8 cellular contexts compared by ENCODE assay signal in genomic region chrX:14029425-14030247, GRCh38. TPM values are rescaled to one million over a fixed set of nuclear protein-coding genes. Genes with fewer than 3 reads are reported as not detected.
DNase-seq lines count a peak whose midpoint lies in the region; ATAC-seq and TF ChIP-seq lines count a peak whose summit lies in the region.

GEMIN8 (minus strand) TSS chrX:14029892; CDS start chrX:14021478, 8,414 bp downstream.

- no peaks in the 10 kb centered on the region; the same call in 1 of the 2 replicates for H4K20me1 ChIP-seq in OCI-LY3 (ENCODE audit: insufficient read depth, low read length)

- WGBS in HUES64, result under 1% methylated on average over 67 of the region's 71 CpGs

- CTCF ChIA-PET in Calu3 (lab: Charles Lee), result interaction anchor here (1.1 to 1.2 kb wide), 3 partner anchors 288 to 523 kb away, joined by 3 to 4 read pairs (median 3); no protein-coding TSS in a partner anchor

- peaks cover 37% of the 10 kb centered on the region for H3K4me1 ChIP-seq in HUES64 (ENCODE audit: insufficient read depth, low read length)
- peaks cover 50% of the 10 kb centered on the region for H3K4me1 ChIP-seq in OCI-LY3 (ENCODE audit: low read length)

- no peaks in the 10 kb centered on the region for H3K27me3 Mint-ChIP-seq in Calu3 (ENCODE audit: unreplicated experiment)

- peak within 1 kb of the TSS; percentile 91 for H3K27ac Mint-ChIP-seq in Calu3 (ENCODE audit: unreplicated experiment)

- intact Hi-C loops in Calu3 (cut with micrococcal nuclease; ENCODE audit: unreplicated experiment), result loop anchor here (2.0 to 10.0 kb wide), 3 partner anchors 95 to 377 kb away; partner anchors contain the start of gene TCEANC

- ATAC-seq in GM21423 (IDR thresholded peaks at IDR 0.05; ENCODE audit: unreplicated experiment), result peak; percentile 85

- H3K27ac ChIP-seq in HUES64 (ENCODE audit: low read depth, low read length) (peak within 1 kb of the TSS; percentile 93), OCI-LY3 (ENCODE audit: low read length) (peak within 1 kb of the TSS; percentile 96)

- H3K9ac ChIP-seq in HUES64 (ENCODE audit: low read depth, low read length), result peak within 1 kb of the TSS; percentile 84
- H3K9ac ChIP-seq in OCI-LY3 (ENCODE audit: low read length), result peak within 1 kb of the TSS; percentile 95

- H3K4me3 Mint-ChIP-seq in Calu3 (ENCODE audit: low read depth, unreplicated experiment), result peak within 1 kb of the TSS; percentile 76

- TF ChIP-seq CTCF in Calu3 (IDR thresholded peaks at IDR 0.05; ENCODE audit: unreplicated experiment), result no peak
- TF ChIP-seq CTCF in OCI-LY3 (IDR thresholded peaks at IDR 0.05; ENCODE audit: low read depth, low read length), result no peak
- no peak for TF ChIP-seq CTCF in epithelial cell of proximal tubule (conservative IDR thresholded peaks at IDR 0.05; ENCODE audit: low read depth, low read length)

- peaks cover 17% of the 10 kb centered on the region for H3K36me3 Mint-ChIP-seq in Calu3 (ENCODE audit: insufficient read depth, unreplicated experiment)

- H3K27me3 ChIP-seq in HUES64 (ENCODE audit: insufficient read depth, low read length), result no peaks in the 10 kb centered on the region
- H3K27me3 ChIP-seq in OCI-LY3 (ENCODE audit: low read depth, low read length), result no peaks in the 10 kb centered on the region

- H3K36me3 ChIP-seq in HUES64 (ENCODE audit: insufficient read depth, low read length), result no peaks in the 10 kb centered on the region
- peaks cover 14% of the 10 kb centered on the region for H3K36me3 ChIP-seq in OCI-LY3 (replicated peaks; ENCODE audit: low read depth, low read length)

- H3K4me1 Mint-ChIP-seq in Calu3 (ENCODE audit: low read depth, unreplicated experiment), result peaks cover 40% of the 10 kb centered on the region

- no TSS peak for BruUV-seq in Calu3 (replicated peaks; lab: Mats Ljungman, UMichigan)

- H3K9me3 Mint-ChIP-seq in Calu3 (ENCODE audit: low read depth, unreplicated experiment), result no peaks in the 10 kb centered on the region

- peak within 1 kb of the TSS; percentile 74; the same call in 1 of the 2 replicates for H2AFZ ChIP-seq in OCI-LY3 (ENCODE audit: low read depth, low read length)

- peak within 1 kb of the TSS; percentile 86 for H3K4me2 ChIP-seq in OCI-LY3 (ENCODE audit: low read length)

- H3K79me2 ChIP-seq in OCI-LY3 (ENCODE audit: low read length), result peaks cover 43% of the 10 kb centered on the region

- peak; percentile 88 for DNase-seq in Calu3
- DNase-seq in activated T-cell treated with anti-CD3 and anti-CD28 coated beads for 4 hours, result peak; percentile 72
- DNase-seq in epithelial cell of proximal tubule (ENCODE audit: low read depth), result peak; percentile 23
- peak; percentile 88 for DNase-seq in mucosa of gallbladder (ENCODE audit: low spot score)
- DNase-seq in stimulated activated CD8-positive, alpha-beta memory T cell treated with anti-CD3 and anti-CD28 coated beads, Interleukin-4, amount 100 ng/mL, for 4 hours (ENCODE audit: low read depth in 2 of 2, low spot score in 1 of 2), result peak; percentile 47 to 86

- H3K4me3 ChIP-seq in HUES64 (ENCODE audit: low read length), result peak within 1 kb of the TSS; percentile 78
- peak within 1 kb of the TSS; percentile 93 for H3K4me3 ChIP-seq in OCI-LY3 (ENCODE audit: low read length)
- H3K4me3 ChIP-seq in epithelial cell of proximal tubule (ENCODE audit: low read depth, low read length), result peak within 1 kb of the TSS; percentile 73

- H3K9me3 ChIP-seq in HUES64 (ENCODE audit: insufficient read depth, low read depth, low read length) (no peaks in the 10 kb centered on the region), OCI-LY3 (ENCODE audit: insufficient read depth, low read length) (no peaks in the 10 kb centered on the region)

RNA-seq across cellular contexts. Expression of gene GEMIN8, which starts in this region (rescaled TPM):
- 21.7 and 22.5 TPM in 2 replicates for total RNA-seq in Calu3 (2022)
- polyA plus RNA-seq in HUES64 (2013, experiment 1 of 2), result 16.6 TPM
- 19.8 TPM for polyA plus RNA-seq in HUES64 (2013, experiment 2 of 2)
- 23.0 and 25.9 TPM in 2 replicates for total RNA-seq in epithelial cell of proximal tubule
- 24.5 TPM for total RNA-seq in mucosa of gallbladder

Comparison
In these comparisons a context has a peak if more than half of its experiments do, and no peak if none do; other contexts are left out.
1. Peak in every context shown above with its lines: DNase-seq, ATAC-seq, H3K4me3 ChIP-seq and H3K27ac ChIP-seq.
2. DNase-seq: peak in every context shown above with its lines; median percentile 88 in Calu3; 88 in mucosa of gallbladder; 72 in activated T-cell treated with anti-CD3 and anti-CD28 coated beads for 4 hours; 66 in stimulated activated CD8-positive, alpha-beta memory T cell treated with anti-CD3 and anti-CD28 coated beads, Interleukin-4, amount 100 ng/mL, for 4 hours; 23 in epithelial cell of proximal tubule.